Comparison of ENCODE assay signal across 9 cellular contexts in genomic region chr11:104254347-104254746, GRCh38.
DNase-seq lines count a peak whose midpoint lies in the region; ATAC-seq, FAIRE-seq and TF ChIP-seq lines count a peak whose summit lies in the region.
"Had no signal": no experiment of that assay in that cellular context is flagged by ENCODE, and none has a peak within 500 bp of the region (broad histone marks: within the 10 kb centered on the region; RNA-seq: fewer than 3 reads in every experiment).

No MANE protein-coding gene starts in this region.

- no peaks in the 10 kb centered on the region for H3K36me3 ChIP-seq in psoas muscle (ENCODE audit: insufficient read depth in 1 of 2, low read depth in 1 of 2)

- H3K27me3 ChIP-seq in psoas muscle (ENCODE audit: insufficient read depth in 3 of 3, low read length in 2 of 3): no peaks in the 10 kb centered on the region

- no peaks in the 10 kb centered on the region for H3K4me1 ChIP-seq in psoas muscle

- H3K4me3 ChIP-seq in psoas muscle: no peak overlapping the region
- H3K4me3 ChIP-seq: lung had no signal

- no peaks in the 10 kb centered on the region for H3K9me3 ChIP-seq in psoas muscle

- 41 to 47% (median 42%) methylated on average over 8 of the region's 8 CpGs for WGBS in psoas muscle, 3 donors

- intact Hi-C loops in psoas muscle (cut with DNase I): no loop called here

- no peak overlapping the region for H3K27ac ChIP-seq in psoas muscle

- FAIRE-seq in D721Med (lab: Jason Lieb, UNC): no peak

- DNase-seq in D721Med (ENCODE audit: insufficient read length, low spot score) (no peak), OCI-M1 (lab: John Stamatoyannopoulos, UW) (peak; percentile 39), dermis blood vessel endothelial cell (peak; percentile 44), psoas muscle (peak in 1 of 2 donors; percentile 11), NCI-H2196 treated with DMSO at 0.1 percent for 48 hours (lab: John Stamatoyannopoulos, UW; ENCODE audit: unreplicated experiment) (no peak), mesenteric fat pad (ENCODE audit: low spot score) (no peak)

- peak; percentile 65 for ATAC-seq in GM19035 (IDR thresholded peaks at IDR 0.05; ENCODE audit: unreplicated experiment)
- peak; percentile 65 for ATAC-seq in HG03196 (IDR thresholded peaks at IDR 0.05; ENCODE audit: unreplicated experiment)
- ATAC-seq in psoas muscle: no peak

- TF ChIP-seq CTCF in D721Med (IDR thresholded peaks at IDR 0.05; ENCODE audit: insufficient read depth, missing control alignments) (peak; percentile 43), psoas muscle (IDR thresholded peaks at IDR 0.05) (peak; percentile 24)

Comparison
In these comparisons a context has a peak if more than half of its experiments do, and no peak if none do; other contexts are left out.
1. DNase-seq: peak in OCI-M1 (single experiment) and dermis blood vessel endothelial cell (single experiment); none in D721Med (single experiment), NCI-H2196 treated with DMSO at 0.1 percent for 48 hours (single experiment) and mesenteric fat pad (single experiment).
2. ATAC-seq: peak in GM19035 (single experiment) and HG03196 (single experiment); none in psoas muscle (0 of 4).